ENCODE assay signal across 8 cellular contexts in the genomic region with DNA sequence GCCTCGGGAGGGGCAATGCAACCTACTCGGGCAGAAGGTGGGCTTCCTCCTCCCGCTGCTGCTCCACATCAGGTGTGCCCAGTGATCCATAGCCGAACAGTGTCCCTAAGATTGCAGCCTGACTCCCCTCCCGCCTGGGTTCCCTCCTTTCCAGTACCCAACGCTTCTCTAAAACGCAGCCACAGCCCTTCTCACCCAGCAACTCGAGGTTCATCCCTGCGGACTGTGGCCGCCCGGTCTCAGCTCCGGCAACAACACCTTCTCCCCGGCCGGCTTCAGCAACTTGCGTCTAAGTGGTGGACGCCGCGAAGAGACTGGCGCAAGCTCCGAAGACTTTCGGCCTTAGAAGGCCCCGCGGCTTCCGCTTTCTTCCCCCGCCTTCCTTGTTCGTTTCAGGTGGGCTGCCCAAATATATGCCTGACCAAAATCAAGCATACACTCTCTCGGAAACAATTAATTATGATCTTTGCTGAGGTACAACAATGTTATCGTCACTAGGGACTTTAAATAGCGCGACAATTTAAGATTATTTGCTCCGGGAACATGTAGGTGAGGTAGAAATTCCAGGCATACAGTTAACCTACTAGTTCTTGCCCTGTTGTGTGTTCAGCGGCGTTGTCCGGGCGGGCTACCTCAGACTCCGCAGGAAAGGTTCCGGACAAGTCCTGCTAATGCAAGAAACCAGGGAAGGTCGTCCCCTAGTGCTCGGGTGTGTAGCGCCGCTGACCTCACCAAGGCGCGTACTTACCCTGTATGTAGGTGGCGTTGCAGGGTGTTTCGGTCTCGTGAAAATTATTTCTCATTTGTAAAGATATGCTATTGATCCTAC. TPM values are rescaled to one million over a fixed set of nuclear protein-coding genes. Genes with fewer than 3 reads are reported as not detected.
DNase-seq lines count a peak whose midpoint lies in the region; ATAC-seq and TF ChIP-seq lines count a peak whose summit lies in the region.

A gene with protein sequence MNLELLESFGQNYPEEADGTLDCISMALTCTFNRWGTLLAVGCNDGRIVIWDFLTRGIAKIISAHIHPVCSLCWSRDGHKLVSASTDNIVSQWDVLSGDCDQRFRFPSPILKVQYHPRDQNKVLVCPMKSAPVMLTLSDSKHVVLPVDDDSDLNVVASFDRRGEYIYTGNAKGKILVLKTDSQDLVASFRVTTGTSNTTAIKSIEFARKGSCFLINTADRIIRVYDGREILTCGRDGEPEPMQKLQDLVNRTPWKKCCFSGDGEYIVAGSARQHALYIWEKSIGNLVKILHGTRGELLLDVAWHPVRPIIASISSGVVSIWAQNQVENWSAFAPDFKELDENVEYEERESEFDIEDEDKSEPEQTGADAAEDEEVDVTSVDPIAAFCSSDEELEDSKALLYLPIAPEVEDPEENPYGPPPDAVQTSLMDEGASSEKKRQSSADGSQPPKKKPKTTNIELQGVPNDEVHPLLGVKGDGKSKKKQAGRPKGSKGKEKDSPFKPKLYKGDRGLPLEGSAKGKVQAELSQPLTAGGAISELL (minus strand): TSS at position 319 of the 829 bp plus-strand sequence. CDS start 105 bp downstream, at position 214.

- WGBS in thyroid gland, 2 donors = 1% methylated on average over 38 to 46 of the region's 46 CpGs

- no peaks in the 10 kb centered on the region for H3K9me3 ChIP-seq in thyroid gland

- peak; percentile 94 for ATAC-seq in HG02588 (IDR thresholded peaks at IDR 0.05; ENCODE audit: unreplicated experiment)

- TF ChIP-seq CTCF in GM10266 (IDR thresholded peaks at IDR 0.05; ENCODE audit: control insufficient read depth, insufficient read depth, low read depth, missing control alignments) (peak; percentile 83), glutamatergic neuron (IDR thresholded peaks at IDR 0.05; ENCODE audit: partially characterized antibody, unreplicated experiment) (no peak), osteocyte (IDR thresholded peaks at IDR 0.05) (peak; percentile 67), thyroid gland (IDR thresholded peaks at IDR 0.05) (peak; percentile 27 to 83 (median 70))

- H3K27me3 ChIP-seq in thyroid gland = no peaks in the 10 kb centered on the region

- H3K27me3 Mint-ChIP-seq in activated naive CD8-positive, alpha-beta T cell = no peaks in the 10 kb centered on the region
- H3K27me3 Mint-ChIP-seq in glutamatergic neuron (ENCODE audit: unreplicated experiment) = peaks cover 7% of the 10 kb centered on the region
- H3K27me3 Mint-ChIP-seq in osteocyte (ENCODE audit: unreplicated experiment) = no peaks in the 10 kb centered on the region

- H3K36me3 ChIP-seq in thyroid gland = no peaks in the 10 kb centered on the region

- TF ChIP-seq POLR2A in thyroid gland (IDR thresholded peaks at IDR 0.05) = peak; percentile 22 to 62

- peaks cover 14 to 18% of the 10 kb centered on the region in 2 donors for H3K4me1 ChIP-seq in thyroid gland

- intact Hi-C loops in thyroid gland (cut with DNase I) = no loop called here

- peak within 1 kb of the TSS; percentile 97 for H3K4me3 Mint-ChIP-seq in activated naive CD8-positive, alpha-beta T cell
- H3K4me3 Mint-ChIP-seq in glutamatergic neuron (ENCODE audit: unreplicated experiment) (peak within 1 kb of the TSS; percentile 100), osteocyte (ENCODE audit: unreplicated experiment) (peak within 1 kb of the TSS; percentile 100)

- DNase-seq in GM10266 (ENCODE audit: extremely low spot score) (peak; percentile 82), NCI-H1092 (lab: John Stamatoyannopoulos, UW) (peak; percentile 97), SKM-1 (lab: John Stamatoyannopoulos, UW; ENCODE audit: unreplicated experiment) (peak; percentile 100), glutamatergic neuron (peak; percentile 95), osteocyte (ENCODE audit: extremely low spot score, unreplicated experiment) (peak; percentile 96), thyroid gland (peak; percentile 95 to 96)

- peak within 1 kb of the TSS; percentile 98 to 99 (median 99) for H3K27ac ChIP-seq in thyroid gland

- peak within 1 kb of the TSS; percentile 99 for H3K27ac Mint-ChIP-seq in activated naive CD8-positive, alpha-beta T cell
- peak within 1 kb of the TSS; percentile 100 for H3K27ac Mint-ChIP-seq in glutamatergic neuron (ENCODE audit: unreplicated experiment)
- H3K27ac Mint-ChIP-seq in osteocyte (ENCODE audit: unreplicated experiment) = peak within 1 kb of the TSS; percentile 100

- peak within 1 kb of the TSS; percentile 75 to 90 (median 83) for H3K4me3 ChIP-seq in thyroid gland (replicated peaks in 1 of 3)

- no peaks in the 10 kb centered on the region for H3K36me3 Mint-ChIP-seq in activated naive CD8-positive, alpha-beta T cell
- no peaks in the 10 kb centered on the region for H3K36me3 Mint-ChIP-seq in glutamatergic neuron (ENCODE audit: unreplicated experiment)
- peaks cover under 1% of the 10 kb centered on the region for H3K36me3 Mint-ChIP-seq in osteocyte (ENCODE audit: unreplicated experiment)

- peaks cover 44% of the 10 kb centered on the region for H3K4me1 Mint-ChIP-seq in activated naive CD8-positive, alpha-beta T cell (ENCODE audit: low read depth)
- H3K4me1 Mint-ChIP-seq in glutamatergic neuron (ENCODE audit: low read depth, unreplicated experiment) = peaks cover 11% of the 10 kb centered on the region
- peaks cover 36% of the 10 kb centered on the region for H3K4me1 Mint-ChIP-seq in osteocyte (ENCODE audit: unreplicated experiment)

- H3K9me3 Mint-ChIP-seq in activated naive CD8-positive, alpha-beta T cell (ENCODE audit: low read depth) = no peaks in the 10 kb centered on the region
- H3K9me3 Mint-ChIP-seq in glutamatergic neuron (ENCODE audit: unreplicated experiment) = peaks cover 7% of the 10 kb centered on the region
- H3K9me3 Mint-ChIP-seq in osteocyte (ENCODE audit: unreplicated experiment) = no peaks in the 10 kb centered on the region

RNA-seq across cellular contexts. Expression of the gene that starts here (rescaled TPM):
- 20.6 TPM for total RNA-seq in glutamatergic neuron (ENCODE audit: unreplicated experiment)
- 14.7 and 17.3 TPM in 2 replicates for total RNA-seq in osteocyte
- 10 to 100 TPM; 19.4 to 86.5 (median 41.6) TPM for total RNA-seq in thyroid gland

Comparison
In these comparisons a context has a peak if more than half of its experiments do, and no peak if none do; other contexts are left out.
1. Peak in every context shown above with its lines: DNase-seq, ATAC-seq, H3K4me3 ChIP-seq and H3K27ac ChIP-seq.